In genomic region chr1:36372617-36373016, GRCh38 we compare ENCODE assay signal across 9 cellular contexts. TPM values are rescaled to one million over a fixed set of nuclear protein-coding genes. Genes with fewer than 3 reads are reported as not detected.
A peak's percentile ranks its signal among the peaks of the same experiment; 100 is the strongest.
DNase-seq lines count a peak whose midpoint lies in the region; ATAC-seq and TF ChIP-seq lines count a peak whose summit lies in the region.
"Had no signal": no experiment of that assay in that cellular context is flagged by ENCODE, and none has a peak within 500 bp of the region (broad histone marks: within the 10 kb centered on the region; RNA-seq: fewer than 3 reads in every experiment).

No MANE protein-coding gene starts in this region.

- TF ChIP-seq CTCF in DOHH2 (IDR thresholded peaks at IDR 0.05; ENCODE audit: low read depth, low read length, poor library complexity, severe bottlenecking) (no peak), Panc1 (IDR thresholded peaks at IDR 0.05) (no peak), neutrophil (IDR thresholded peaks at IDR 0.05) (no peak)

- H3K9me2 ChIP-seq in DOHH2 (replicated peaks; ENCODE audit: control insufficient read depth, low read length), result no peaks in the 10 kb centered on the region

- H3K9me3 ChIP-seq in DOHH2 (ENCODE audit: control insufficient read depth, insufficient read depth, low read length), result no peaks in the 10 kb centered on the region
- H3K9me3 ChIP-seq in Panc1 (ENCODE audit: control insufficient read depth, insufficient read depth, low read depth, low read length), result no peaks in the 10 kb centered on the region
- H3K9me3 ChIP-seq in neutrophil, result no peaks in the 10 kb centered on the region

- ATAC-seq in Panc1 (no peak), GM21526 (IDR thresholded peaks at IDR 0.05; ENCODE audit: low FRiP score, unreplicated experiment) (no peak), HG03095 (IDR thresholded peaks at IDR 0.05; ENCODE audit: unreplicated experiment) (no peak)
- no peak for ATAC-seq in effector memory CD8-positive, alpha-beta T cell (replicated peaks)

- intact Hi-C loops in Panc1 (cut with micrococcal nuclease; ENCODE audit: unreplicated experiment), result no loop called here

- peaks cover 33% of the 10 kb centered on the region for H3K36me3 Mint-ChIP-seq in effector memory CD8-positive, alpha-beta T cell (ENCODE audit: insufficient read depth)

- H3K4me3 ChIP-seq in DOHH2 (ENCODE audit: low read length) (peak overlapping the region; percentile 66), Panc1 (ENCODE audit: low read depth in 2 of 2, low read length in 2 of 2) (no peak overlapping the region), neutrophil (ENCODE audit: low read depth in 1 of 2, low read length in 1 of 2) (peak overlapping the region; percentile 56 to 59)

- H3K27me3 ChIP-seq in DOHH2 (ENCODE audit: control insufficient read depth, low read length), result no peaks in the 10 kb centered on the region
- no peaks in the 10 kb centered on the region for H3K27me3 ChIP-seq in Panc1 (ENCODE audit: control insufficient read depth, insufficient read depth, low read length)
- H3K27me3 ChIP-seq in neutrophil, result no peaks in the 10 kb centered on the region

- peak overlapping the region; percentile 93 for H3K4me2 ChIP-seq in DOHH2 (ENCODE audit: low read length)

- no peak overlapping the region for H3K4me3 Mint-ChIP-seq in effector memory CD8-positive, alpha-beta T cell

- no peaks in the 10 kb centered on the region for H3K9me3 Mint-ChIP-seq in effector memory CD8-positive, alpha-beta T cell

- H3K79me2 ChIP-seq in DOHH2 (ENCODE audit: control insufficient read depth, low read length), result peaks cover 96% of the 10 kb centered on the region

- in situ Hi-C loops in Panc1 (cut with HindIII; ENCODE audit: low pct_unique_long_range_greater_than_20kb, low sequenced_read_pairs), result no loop called here

- H3K4me1 Mint-ChIP-seq in effector memory CD8-positive, alpha-beta T cell (ENCODE audit: low read depth in 2 of 2), result peaks cover 44 to 55% of the 10 kb centered on the region in 2 donors

- DNase-seq in Panc1 (ENCODE audit: low read depth, low spot score) (no peak), NCI-H2107 (lab: John Stamatoyannopoulos, UW) (no peak)
- DNase-seq in effector memory CD8-positive, alpha-beta T cell, result no peak
- no peak for DNase-seq in activated effector memory CD4-positive, alpha-beta T cell treated with Interleukin-2 at 50 U/mL for 16 hours
- DNase-seq: NCI-H526 treated with DMSO at 0.1 percent for 48 hours had no signal

- CTCF ChIA-PET in Panc1 (lab: Charles Lee), result no interaction called here

- peaks cover 34% of the 10 kb centered on the region for H3F3A ChIP-seq in DOHH2 (ENCODE audit: control insufficient read depth, insufficient read depth)

- peak overlapping the region; percentile 87 for H3K27ac ChIP-seq in DOHH2 (ENCODE audit: low read depth, low read length)
- peak overlapping the region; percentile 98 for H3K27ac ChIP-seq in Panc1 (ENCODE audit: low read length)
- H3K27ac ChIP-seq in neutrophil, result peak overlapping the region; percentile 97

- H3K4me1 ChIP-seq in DOHH2 (ENCODE audit: control insufficient read depth, low read length), result peaks cover 96% of the 10 kb centered on the region
- H3K4me1 ChIP-seq in Panc1 (ENCODE audit: control insufficient read depth, insufficient read depth, low read length), result peaks cover 73% of the 10 kb centered on the region
- H3K4me1 ChIP-seq in neutrophil (ENCODE audit: control insufficient read depth in 1 of 2, insufficient read depth in 1 of 2, low read depth in 1 of 2, low read length in 1 of 2), result peaks cover 99 to 100% of the 10 kb centered on the region in 2 experiments

- 0 out of 2 replicates have a peak, but pooled peaks cover 6% of the 10 kb centered on the region for H4K20me1 ChIP-seq in DOHH2 (ENCODE audit: control insufficient read depth, insufficient read depth, low read depth, low read length)

- H3K27ac Mint-ChIP-seq in effector memory CD8-positive, alpha-beta T cell, result peak overlapping the region; percentile 31 to 97

- H3K36me3 ChIP-seq in DOHH2 (ENCODE audit: control insufficient read depth, low read length) (peaks cover 74% of the 10 kb centered on the region), Panc1 (ENCODE audit: control insufficient read depth, insufficient read depth, low read length) (no peaks in the 10 kb centered on the region), neutrophil (peaks cover 32% of the 10 kb centered on the region)

- POLR2A ChIA-PET in Panc1 (lab: Charles Lee), result interaction anchor here (0.7 to 0.8 kb wide), 2 partner anchors 12 to 215 kb away, joined by 3 to 16 read pairs; no protein-coding TSS in a partner anchor

- BruUV-seq in Panc1 (replicated peaks; lab: Mats Ljungman, UMichigan), result no TSS peak

- no peaks in the 10 kb centered on the region for H3K27me3 Mint-ChIP-seq in effector memory CD8-positive, alpha-beta T cell

RNA-seq across cellular contexts. Expression of gene STK40, which starts 13.1 kb away (rescaled TPM):
- total RNA-seq in Panc1 (2021; ENCODE audit: unreplicated experiment), result 49.6 TPM
- 50.8 TPM for polyA plus RNA-seq in Panc1 (2012; ENCODE audit: insufficient read length)

RNA-seq across cellular contexts. Expression of gene LSM10, which starts 25.1 kb away (rescaled TPM):
- total RNA-seq in Panc1 (2021; ENCODE audit: unreplicated experiment), result 53.7 TPM
- 75.5 TPM for polyA plus RNA-seq in Panc1 (2012; ENCODE audit: insufficient read length)

RNA-seq across cellular contexts. Expression of gene EVA1B, which starts 49.2 kb away (rescaled TPM):
- total RNA-seq in Panc1 (2021; ENCODE audit: unreplicated experiment), result 79.0 TPM
- polyA plus RNA-seq in Panc1 (2012; ENCODE audit: insufficient read length), result 196 TPM

Comparison
In these comparisons a context has a peak if more than half of its experiments do, and no peak if none do; other contexts are left out.
1. H3K4me3 ChIP-seq: peak in DOHH2 (single experiment) and neutrophil (2 of 2); none in Panc1 (0 of 2).
2. Peak in every context shown above with its lines, with median percentiles within 50 percentile points of each other: H3K27ac ChIP-seq.